ENCODE assay signal across 1 cellular context in the genomic region with DNA sequence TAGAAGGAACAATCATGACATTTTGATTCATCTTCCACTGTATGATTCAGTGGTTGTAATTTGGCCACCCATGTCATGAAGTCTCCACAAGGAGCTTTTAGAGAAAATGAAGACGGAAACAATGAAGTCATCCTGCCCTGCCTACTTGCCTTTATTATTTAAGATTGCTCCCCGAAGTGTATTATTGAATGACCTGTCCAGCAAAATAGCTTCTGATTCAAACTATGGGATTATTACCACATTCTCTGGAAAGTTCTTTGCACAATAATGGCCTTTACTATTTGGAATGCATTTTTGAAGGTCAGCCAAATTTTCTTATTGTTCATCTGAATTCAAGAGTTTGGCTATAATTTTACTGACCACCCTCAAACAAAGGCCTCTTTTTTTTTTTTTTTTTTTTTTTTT.
TF ChIP-seq lines count a peak whose summit lies in the region.

No MANE protein-coding gene starts in this region.

TF ChIP-seq in Ishikawa, 13 proteins besides CTCF, POLR2A, EP300 and RAD21 (continued from another document):
- TF ChIP-seq, protein P1, sequence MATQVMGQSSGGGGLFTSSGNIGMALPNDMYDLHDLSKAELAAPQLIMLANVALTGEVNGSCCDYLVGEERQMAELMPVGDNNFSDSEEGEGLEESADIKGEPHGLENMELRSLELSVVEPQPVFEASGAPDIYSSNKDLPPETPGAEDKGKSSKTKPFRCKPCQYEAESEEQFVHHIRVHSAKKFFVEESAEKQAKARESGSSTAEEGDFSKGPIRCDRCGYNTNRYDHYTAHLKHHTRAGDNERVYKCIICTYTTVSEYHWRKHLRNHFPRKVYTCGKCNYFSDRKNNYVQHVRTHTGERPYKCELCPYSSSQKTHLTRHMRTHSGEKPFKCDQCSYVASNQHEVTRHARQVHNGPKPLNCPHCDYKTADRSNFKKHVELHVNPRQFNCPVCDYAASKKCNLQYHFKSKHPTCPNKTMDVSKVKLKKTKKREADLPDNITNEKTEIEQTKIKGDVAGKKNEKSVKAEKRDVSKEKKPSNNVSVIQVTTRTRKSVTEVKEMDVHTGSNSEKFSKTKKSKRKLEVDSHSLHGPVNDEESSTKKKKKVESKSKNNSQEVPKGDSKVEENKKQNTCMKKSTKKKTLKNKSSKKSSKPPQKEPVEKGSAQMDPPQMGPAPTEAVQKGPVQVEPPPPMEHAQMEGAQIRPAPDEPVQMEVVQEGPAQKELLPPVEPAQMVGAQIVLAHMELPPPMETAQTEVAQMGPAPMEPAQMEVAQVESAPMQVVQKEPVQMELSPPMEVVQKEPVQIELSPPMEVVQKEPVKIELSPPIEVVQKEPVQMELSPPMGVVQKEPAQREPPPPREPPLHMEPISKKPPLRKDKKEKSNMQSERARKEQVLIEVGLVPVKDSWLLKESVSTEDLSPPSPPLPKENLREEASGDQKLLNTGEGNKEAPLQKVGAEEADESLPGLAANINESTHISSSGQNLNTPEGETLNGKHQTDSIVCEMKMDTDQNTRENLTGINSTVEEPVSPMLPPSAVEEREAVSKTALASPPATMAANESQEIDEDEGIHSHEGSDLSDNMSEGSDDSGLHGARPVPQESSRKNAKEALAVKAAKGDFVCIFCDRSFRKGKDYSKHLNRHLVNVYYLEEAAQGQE (IDR thresholded peaks at IDR 0.05; ENCODE audit: low read depth), result peak; percentile 52; the same call in 1 of the 2 replicates
- TF ChIP-seq CREB1 (IDR thresholded peaks at IDR 0.05; ENCODE audit: low read depth), result no peak
- TF ChIP-seq TAF1 (IDR thresholded peaks at IDR 0.05; ENCODE audit: low read depth), result no peak
- TF ChIP-seq, protein P2, sequence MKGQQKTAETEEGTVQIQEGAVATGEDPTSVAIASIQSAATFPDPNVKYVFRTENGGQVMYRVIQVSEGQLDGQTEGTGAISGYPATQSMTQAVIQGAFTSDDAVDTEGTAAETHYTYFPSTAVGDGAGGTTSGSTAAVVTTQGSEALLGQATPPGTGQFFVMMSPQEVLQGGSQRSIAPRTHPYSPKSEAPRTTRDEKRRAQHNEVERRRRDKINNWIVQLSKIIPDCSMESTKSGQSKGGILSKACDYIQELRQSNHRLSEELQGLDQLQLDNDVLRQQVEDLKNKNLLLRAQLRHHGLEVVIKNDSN (IDR thresholded peaks at IDR 0.05), result no peak
